In the genomic region with DNA sequence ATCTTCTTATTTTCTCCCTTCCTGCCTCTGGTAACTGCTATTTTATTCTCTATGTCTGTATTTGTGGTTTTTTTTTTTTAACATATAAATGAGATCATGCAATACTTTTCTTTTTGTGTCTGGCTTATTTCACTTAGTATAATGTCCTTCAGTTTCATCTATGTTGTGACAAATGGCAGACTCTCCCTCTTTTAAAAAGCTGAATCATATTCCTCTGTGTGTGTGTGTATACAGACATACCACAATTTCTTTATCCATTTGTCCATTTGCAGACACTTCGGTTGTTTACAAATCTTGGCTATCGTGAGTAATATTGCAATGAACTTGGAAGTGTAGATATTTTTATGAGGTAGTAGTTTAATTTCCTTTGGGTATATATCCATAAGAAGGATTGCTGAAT, we compare ENCODE assay signal across 4 cellular contexts. TPM values are rescaled to one million over a fixed set of nuclear protein-coding genes. Genes with fewer than 3 reads are reported as not detected.
"Had no signal": no experiment of that assay in that cellular context is flagged by ENCODE, and none has a peak within 500 bp of the region (broad histone marks: within the 10 kb centered on the region; RNA-seq: fewer than 3 reads in every experiment).

No MANE protein-coding gene starts in this region.

- DNase-seq: GDM1, GF-D8 had no signal

- H3K4me3 ChIP-seq: GM12878 had no signal

- ATAC-seq: GM12878 had no signal

RNA-seq across cellular contexts. Expression of a gene that starts 7.0 kb away (rescaled TPM):
- total RNA-seq: G401, GM12878 had no signal
- polyA plus RNA-seq: GM12878 had no signal
